ENCODE assay signal across 10 cellular contexts in genomic region chr7:36021367-36021766, GRCh38.
DNase-seq lines count a peak whose midpoint lies in the region; ATAC-seq, FAIRE-seq and TF ChIP-seq lines count a peak whose summit lies in the region.
"Had no signal": no experiment of that assay in that cellular context is flagged by ENCODE, and none has a peak within 500 bp of the region (broad histone marks: within the 10 kb centered on the region; RNA-seq: fewer than 3 reads in every experiment).

No MANE protein-coding gene starts in this region.

- H3K27me3 ChIP-seq in AG04450 (ENCODE audit: control insufficient read depth, insufficient read depth, low read length) = peaks cover 15% of the 10 kb centered on the region
- H3K27me3 ChIP-seq in SU-DHL-6 (ENCODE audit: low read length) = no peaks in the 10 kb centered on the region
- no peaks in the 10 kb centered on the region for H3K27me3 ChIP-seq in heart left ventricle

- intact Hi-C loops in heart left ventricle (cut with DNase I) = loop anchor here in 1 of 10 donors (5.0 kb wide), 1 partner anchor 76 kb away; no protein-coding TSS in a partner anchor

- no peaks in the 10 kb centered on the region for H3K36me3 ChIP-seq in SU-DHL-6 (ENCODE audit: low read length)
- H3K36me3 ChIP-seq in heart left ventricle = no peaks in the 10 kb centered on the region

- no peak overlapping the region for H3K9ac ChIP-seq in SU-DHL-6 (ENCODE audit: low read length)

- TF ChIP-seq POLR2A in heart left ventricle (IDR thresholded peaks at IDR 0.05) = no peak
- no peak for TF ChIP-seq POLR2A in H54 (IDR thresholded peaks at IDR 0.05; ENCODE audit: low read depth, low read length)
- no peak for TF ChIP-seq POLR2A in GM12891 (IDR thresholded peaks at IDR 0.05; ENCODE audit: low read depth, low read length)

- no peaks in the 10 kb centered on the region for H3F3A ChIP-seq in SU-DHL-6 (ENCODE audit: insufficient read depth)

- no peak overlapping the region for H2AFZ ChIP-seq in SU-DHL-6 (ENCODE audit: low read depth, low read length, severe bottlenecking)

- in situ Hi-C loops in GM13977 (cut with MboI; ENCODE audit: low pct_unique_long_range_greater_than_20kb, low sequenced_read_pairs, unreplicated experiment) = no loop called here

- POLR2A ChIA-PET in AG04450 (lab: Yijun Ruan, JAX) = no interaction called here

- H3K4me2 ChIP-seq in SU-DHL-6 (ENCODE audit: low read depth, low read length, poor library complexity, severe bottlenecking) = no peak overlapping the region

- H3K9me2 ChIP-seq in SU-DHL-6 (replicated peaks; ENCODE audit: insufficient read depth, low read length) = no peaks in the 10 kb centered on the region

- TF ChIP-seq CTCF in AG04450 (IDR thresholded peaks at IDR 0.05; ENCODE audit: low read depth, low read length) (peak; percentile 34), GM13977 (IDR thresholded peaks at IDR 0.05; ENCODE audit: extremely low read depth, insufficient read depth, missing control alignments) (peak; percentile 66), SU-DHL-6 (IDR thresholded peaks at IDR 0.05; ENCODE audit: insufficient read depth, low read length, poor library complexity, severe bottlenecking) (peak; percentile 75), heart left ventricle (IDR thresholded peaks at IDR 0.05) (peak in 10 of 12 donors; percentile 7 to 54 (median 35))

- CTCF ChIA-PET in AG04450 (lab: Charles Lee) = interaction anchor here (0.8 to 1.4 kb wide), 3 partner anchors 10 to 17 kb away, joined by 3 to 4 read pairs (median 3); no protein-coding TSS in a partner anchor

- H3K4me3 ChIP-seq in AG04450 (ENCODE audit: low read depth, low read length) (no peak overlapping the region), SU-DHL-6 (ENCODE audit: insufficient read depth, low read length, poor library complexity, severe bottlenecking) (no peak overlapping the region), heart left ventricle (no peak overlapping the region)

- DNase-seq in AG04450 (ENCODE audit: low read depth, low spot score) (no peak), GM13977 (ENCODE audit: low spot score) (no peak), heart left ventricle (no peak), H54 (ENCODE audit: insufficient read length, low spot score) (no peak), GM12891 (ENCODE audit: insufficient read length, low spot score) (no peak), caudate nucleus (lab: John Stamatoyannopoulos, UW) (no peak)
- DNase-seq: activated B cell treated with CpG ODN at 0.5 μM for 24 hours, DMS79 treated with DMSO at 0.1 percent for 48 hours had no signal

- no peaks in the 10 kb centered on the region for H4K20me1 ChIP-seq in SU-DHL-6 (ENCODE audit: low read depth, low read length)

- 67 to 82% (median 71%) methylated on average over 5 of the region's 5 CpGs for WGBS in heart left ventricle, 4 donors

- H3K27ac ChIP-seq in AG04450 (ENCODE audit: low read depth, low read length) (no peak overlapping the region), SU-DHL-6 (ENCODE audit: low read depth, low read length) (no peak overlapping the region), heart left ventricle (no peak overlapping the region), caudate nucleus (ENCODE audit: low read depth, low read length) (no peak overlapping the region)

- H3K4me1 ChIP-seq in heart left ventricle = peaks cover 0 to 10% (median 0%) of the 10 kb centered on the region in 12 donors

- H3K9me3 ChIP-seq in AG04450 (ENCODE audit: control insufficient read depth, insufficient read depth, low read length) = no peaks in the 10 kb centered on the region
- H3K9me3 ChIP-seq in SU-DHL-6 (ENCODE audit: insufficient read depth, low read length) = no peaks in the 10 kb centered on the region
- H3K9me3 ChIP-seq in heart left ventricle = no peaks in the 10 kb centered on the region

- ATAC-seq in heart left ventricle = peak in 3 of 4 donors; percentile 18 to 48 (median 43)
- ATAC-seq in GM18873 (IDR thresholded peaks at IDR 0.05; ENCODE audit: low FRiP score, unreplicated experiment) = no peak

- FAIRE-seq in H54 (lab: Jason Lieb, UNC) = no peak
- FAIRE-seq in GM12891 (lab: Jason Lieb, UNC) = no peak

- no peaks in the 10 kb centered on the region for H3K79me2 ChIP-seq in SU-DHL-6 (ENCODE audit: insufficient read depth, low read length)

TF ChIP-seq in GM12891, 5 proteins besides CTCF, POLR2A, EP300 and RAD21:
- TF ChIP-seq SPI1 (IDR thresholded peaks at IDR 0.05; ENCODE audit: low read depth, low read length) (no peak), TAF1 (IDR thresholded peaks at IDR 0.05; ENCODE audit: low read depth, low read length) (no peak), PAX5 (IDR thresholded peaks at IDR 0.05; ENCODE audit: insufficient read depth, low read length, severe bottlenecking) (no peak), POLR2AphosphoS5 (IDR thresholded peaks at IDR 0.05; ENCODE audit: low read depth, low read length) (no peak), POU2F2 (IDR thresholded peaks at IDR 0.05; ENCODE audit: low read depth, low read length) (no peak)
